In genomic region chr6:20564777-20565176, GRCh38 we compare ENCODE assay signal across 9 cellular contexts. TPM values are rescaled to one million over a fixed set of nuclear protein-coding genes. Genes with fewer than 3 reads are reported as not detected.
DNase-seq lines count a peak whose midpoint lies in the region; ATAC-seq and TF ChIP-seq lines count a peak whose summit lies in the region.
"Had no signal": no experiment of that assay in that cellular context is flagged by ENCODE, and none has a peak within 500 bp of the region (broad histone marks: within the 10 kb centered on the region; RNA-seq: fewer than 3 reads in every experiment).

No MANE protein-coding gene starts in this region.

- DNase-seq in COR-L47 (lab: John Stamatoyannopoulos, UW) (peak; percentile 27), SIG-M5 treated with dmso at 0.1 percent for 504 hours (lab: John Stamatoyannopoulos, UW; ENCODE audit: unreplicated experiment) (peak; percentile 59), HK-2 (ENCODE audit: unreplicated experiment) (no peak), NCI-H226 (no peak), vagina (ENCODE audit: extremely low spot score in 2 of 2) (no peak)
- DNase-seq: GOT3 had no signal

- H3K36me3 ChIP-seq in vagina = no peaks in the 10 kb centered on the region

- H3K9me3 ChIP-seq in vagina = no peaks in the 10 kb centered on the region

- no peak for TF ChIP-seq POLR2A in vagina (IDR thresholded peaks at IDR 0.05)

- H3K4me3 ChIP-seq in vagina = no peak overlapping the region

- intact Hi-C loops in vagina (cut with DNase I) = no loop called here

- H3K27me3 ChIP-seq in vagina = no peaks in the 10 kb centered on the region

- TF ChIP-seq CTCF in vagina (IDR thresholded peaks at IDR 0.05) = no peak

- H3K27ac ChIP-seq in vagina = no peak overlapping the region

- no peaks in the 10 kb centered on the region for H3K4me1 ChIP-seq in vagina

- ATAC-seq in GM19397 (IDR thresholded peaks at IDR 0.05; ENCODE audit: unreplicated experiment) (peak; percentile 63), HG03354 (IDR thresholded peaks at IDR 0.05; ENCODE audit: poor library complexity, severe bottlenecking, unreplicated experiment) (peak; percentile 81), HG03097 (IDR thresholded peaks at IDR 0.05; ENCODE audit: low FRiP score, unreplicated experiment) (no peak)

RNA-seq across cellular contexts. Expression of gene CDKAL1, which starts 30.5 kb away (rescaled TPM):
- 11.3 TPM for total RNA-seq in vagina

Comparison
In these comparisons a context has a peak if more than half of its experiments do, and no peak if none do; other contexts are left out.
1. DNase-seq: peak in COR-L47 (single experiment) and SIG-M5 treated with dmso at 0.1 percent for 504 hours (single experiment); none in HK-2 (single experiment), NCI-H226 (single experiment) and vagina (0 of 2).